ENCODE assay signal across 8 cellular contexts in the genomic region with DNA sequence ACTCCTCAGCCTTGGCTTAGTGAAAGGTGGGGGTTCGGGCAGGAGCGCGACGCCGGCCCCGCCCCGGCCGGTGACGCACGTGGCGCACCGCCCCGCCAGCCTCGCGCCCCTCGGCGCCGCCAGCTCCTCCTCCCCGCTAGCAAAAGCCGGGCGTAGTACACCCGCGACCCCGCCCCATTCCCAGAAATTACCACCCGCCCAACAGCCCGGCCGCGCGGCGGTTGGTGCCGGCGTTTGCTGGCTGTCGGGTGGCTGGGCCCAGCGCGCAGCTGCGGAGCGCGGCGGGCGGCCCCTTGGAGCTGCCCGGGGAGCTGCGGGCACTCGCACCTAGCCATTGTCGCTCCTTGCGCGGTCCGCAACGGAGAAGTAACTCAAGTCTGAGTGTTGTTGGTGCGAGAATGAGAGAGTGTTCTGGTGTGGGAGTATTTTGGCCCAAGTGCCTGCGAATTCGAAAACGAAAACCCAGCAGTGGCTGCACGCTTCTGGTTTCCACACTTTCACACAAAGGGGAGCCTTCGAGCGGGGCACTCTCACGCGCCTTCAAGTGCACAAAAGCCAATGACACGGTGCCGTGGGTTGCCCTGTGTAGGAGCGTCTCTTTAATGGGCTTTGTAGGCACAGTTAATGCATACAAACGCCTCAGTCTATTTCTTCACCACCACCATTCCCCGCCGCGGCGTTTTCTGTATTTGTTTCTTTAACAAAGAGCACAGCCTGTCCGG. TPM values are rescaled to one million over a fixed set of nuclear protein-coding genes. Genes with fewer than 3 reads are reported as not detected.
A peak's percentile ranks its signal among the peaks of the same experiment; 100 is the strongest.
DNase-seq lines count a peak whose midpoint lies in the region; ATAC-seq and TF ChIP-seq lines count a peak whose summit lies in the region.

No MANE protein-coding gene starts in this region.

- peak overlapping the region; percentile 98 for H3K4me2 ChIP-seq in mammary epithelial cell (ENCODE audit: insufficient read depth, low read depth, low read length)

- H3K9me3 ChIP-seq in mammary epithelial cell (replicated peaks; ENCODE audit: insufficient read depth, low read length) (no peaks in the 10 kb centered on the region), spleen (no peaks in the 10 kb centered on the region)

- dilution Hi-C loops in mammary epithelial cell (cut with HindIII; ENCODE audit: low sequenced_read_pairs): no loop called here

- H3K27me3 ChIP-seq in mammary epithelial cell (ENCODE audit: insufficient read depth, low read length) (no peaks in the 10 kb centered on the region), spleen (replicated peaks in 1 of 7) (no peaks in the 10 kb centered on the region)

- H3K4me3 ChIP-seq in WI38 (ENCODE audit: low read depth, low read length) (peak overlapping the region; percentile 77), mammary epithelial cell (replicated peaks in 1 of 3; ENCODE audit: insufficient read depth in 1 of 3, low read depth in 2 of 3, low read length in 3 of 3) (peak overlapping the region; percentile 72 to 84 (median 80)), spleen (peak overlapping the region; percentile 72 to 97 (median 89))

- no TSS peak for BruUV-seq in mammary epithelial cell (replicated peaks; lab: Mats Ljungman, UMichigan)

- no peaks in the 10 kb centered on the region for H4K20me1 ChIP-seq in mammary epithelial cell (ENCODE audit: insufficient read depth, low read length)

- DNase-seq in AG08396 (ENCODE audit: low spot score) (peak; percentile 97), NCI-H2196 treated with DMSO at 0.1 percent for 48 hours (lab: John Stamatoyannopoulos, UW; ENCODE audit: unreplicated experiment) (peak; percentile 66), mammary epithelial cell (peak; percentile 93), inferior parietal cortex (ENCODE audit: extremely low spot score) (peak; percentile 83), spleen (peak; percentile 98)

- in situ Hi-C loops in GM18951 (cut with MboI; ENCODE audit: low sequenced_read_pairs, unreplicated experiment): no loop called here
- in situ Hi-C loops in mammary epithelial cell (cut with MboI; ENCODE audit: low sequenced_read_pairs in 2 of 2): no loop called here

- H3K27ac ChIP-seq in mammary epithelial cell (ENCODE audit: insufficient read depth, low read depth, low read length): peak overlapping the region; percentile 78
- peak overlapping the region; percentile 95 to 100 (median 99) for H3K27ac ChIP-seq in spleen

- intact Hi-C loops in mammary epithelial cell (cut with micrococcal nuclease) (loop anchor here (1.0 to 10.0 kb wide), 7 partner anchors 49 to 377 kb away; partner anchors contain the start of genes NOCT, RAB33B and SETD7), spleen (cut with DNase I; ENCODE audit: low total_unique reads) (loop anchor here (10.0 kb wide), 1 partner anchor 83 kb away; no protein-coding TSS in a partner anchor)

- H3K4me1 ChIP-seq in mammary epithelial cell (ENCODE audit: insufficient read depth, low read length): peaks cover 5% of the 10 kb centered on the region
- peaks cover 13 to 43% (median 29%) of the 10 kb centered on the region in 6 donors for H3K4me1 ChIP-seq in spleen

- CTCF ChIA-PET in mammary epithelial cell (lab: Charles Lee; ENCODE audit: low non-redundant PET): interaction anchor here (1.8 kb wide), 1 partner anchor 117 kb away, joined by 4 read pairs; no protein-coding TSS in a partner anchor

- peak overlapping the region; percentile 92 for H2AFZ ChIP-seq in mammary epithelial cell (ENCODE audit: low read depth, low read length)

- 0% methylated on average over 15 of the region's 66 CpGs for WGBS in mammary epithelial cell (ENCODE audit: low coverage, missing lambda C conversion rate)
- WGBS in spleen, 5 donors: 0 to 1% (median 0%) methylated on average over 23 to 66 of the region's 66 CpGs

- H3K9ac ChIP-seq in mammary epithelial cell (ENCODE audit: insufficient read depth, low read length): peak overlapping the region; percentile 78

- H3K79me2 ChIP-seq in mammary epithelial cell (ENCODE audit: insufficient read depth, low read length): peaks cover 20% of the 10 kb centered on the region

- peak; percentile 68 for ATAC-seq in HG03159 (IDR thresholded peaks at IDR 0.05; ENCODE audit: unreplicated experiment)

- H3K36me3 ChIP-seq in mammary epithelial cell (ENCODE audit: insufficient read depth, low read length) (no peaks in the 10 kb centered on the region), spleen (no peaks in the 10 kb centered on the region)

- peak; percentile 77 for TF ChIP-seq POLR2A in GM18951 (IDR thresholded peaks at IDR 0.05; ENCODE audit: extremely low read depth, insufficient read depth, insufficient read length)
- TF ChIP-seq POLR2A in spleen (IDR thresholded peaks at IDR 0.05): peak; percentile 58 to 94 (median 87)

- TF ChIP-seq CTCF in WI38 (IDR thresholded peaks at IDR 0.05; ENCODE audit: low read depth, low read length): no peak
- TF ChIP-seq CTCF in mammary epithelial cell (conservative IDR thresholded peaks at IDR 0.05 in 1 of 2, IDR thresholded peaks at IDR 0.05 in 1 of 2; ENCODE audit: extremely low read depth in 1 of 2, insufficient read depth in 1 of 2, low read depth in 1 of 2, low read length in 2 of 2): no peak
- peak in 5 of 11 experiments; percentile 13 to 39 (median 27) for TF ChIP-seq CTCF in spleen (IDR thresholded peaks at IDR 0.05 in 8 of 11, conservative IDR thresholded peaks at IDR 0.05 in 3 of 11)

RNA-seq across cellular contexts. Expression of gene ELF2, which starts 1.0 kb away (rescaled TPM):
- total RNA-seq in mammary epithelial cell (10 to 100 TPM; 23.8 to 34.0 TPM), spleen (10 to 100 TPM; 57.8 to 85.8 (median 69.1) TPM)
- polyA plus RNA-seq in mammary epithelial cell (16.1 TPM), spleen (10 to 100 TPM; 13.0 to 14.7 (median 13.9) TPM)
- 33.1 TPM for polyA minus RNA-seq in mammary epithelial cell

Comparison
In these comparisons a context has a peak if more than half of its experiments do, and no peak if none do; other contexts are left out.
1. Peak in every context shown above with its lines: DNase-seq, ATAC-seq, H3K4me3 ChIP-seq and H3K27ac ChIP-seq.